ENCODE assay signal across 12 cellular contexts in genomic region chr12:109797905-109798669, GRCh38. TPM values are rescaled to one million over a fixed set of nuclear protein-coding genes. Genes with fewer than 3 reads are reported as not detected.
A peak's percentile ranks its signal among the peaks of the same experiment; 100 is the strongest.
DNase-seq lines count a peak whose midpoint lies in the region; ATAC-seq and TF ChIP-seq lines count a peak whose summit lies in the region.
"Had no signal": no experiment of that assay in that cellular context is flagged by ENCODE, and none has a peak within 500 bp of the region (broad histone marks: within the 10 kb centered on the region; RNA-seq: fewer than 3 reads in every experiment).

No MANE protein-coding gene starts in this region.

- DNase-seq in COR-L47 (lab: John Stamatoyannopoulos, UW) (peak; percentile 17), HEK293T (ENCODE audit: extremely low spot score) (peak; percentile 40), SK-MEL-5 (ENCODE audit: low read depth, low spot score) (peak; percentile 66), iPS-NIHi11 (ENCODE audit: low spot score) (peak; percentile 50), HCEC 1CT (no peak), left colon (no peak)
- no peak for DNase-seq in activated CD8-positive, alpha-beta memory T cell treated with anti-CD3 and anti-CD28 coated beads for 24 hours
- DNase-seq: activated T-cell treated with anti-CD3 and anti-CD28 coated beads, Interleukin-2, amount 50 U/mL, for 24 hours; heart left ventricle; naive B cell; tibial artery had no signal

- intact Hi-C loops in left colon (cut with DNase I, micrococcal nuclease), result no loop called here

- in situ Hi-C loops in SK-MEL-5 (cut with HindIII; ENCODE audit: low pct_unique_long_range_greater_than_20kb, low sequenced_read_pairs), result no loop called here

- POLR2A ChIA-PET in HEK293T (lab: Yijun Ruan, JAX), result no interaction called here

- ATAC-seq in HG03354 (IDR thresholded peaks at IDR 0.05; ENCODE audit: poor library complexity, severe bottlenecking, unreplicated experiment), result no peak
- no peak for ATAC-seq in left colon
- ATAC-seq: heart left ventricle had no signal

- CTCF ChIA-PET in HEK293T (lab: Yijun Ruan, JAX), result no interaction called here

TF ChIP-seq in HEK293T, 16 proteins besides CTCF, POLR2A, EP300 and RAD21:
- TF ChIP-seq PKNOX1 (IDR thresholded peaks at IDR 0.05), result no peak
- no peak for TF ChIP-seq BHLHE40 (IDR thresholded peaks at IDR 0.05; ENCODE audit: borderline replicate concordance)
- TF ChIP-seq ARNT (IDR thresholded peaks at IDR 0.05), result no peak
- no peak for TF ChIP-seq SP1 (IDR thresholded peaks at IDR 0.05)
- TF ChIP-seq TARDBP (IDR thresholded peaks at IDR 0.05), result no peak
- TF ChIP-seq SUZ12 (IDR thresholded peaks at IDR 0.05), result no peak
- no peak for TF ChIP-seq LEF1 (IDR thresholded peaks at IDR 0.05; ENCODE audit: borderline replicate concordance)
- TF ChIP-seq CTBP1 (IDR thresholded peaks at IDR 0.05; ENCODE audit: borderline replicate concordance), result no peak
- TF ChIP-seq FOXA1 (IDR thresholded peaks at IDR 0.05), result no peak
- no peak for TF ChIP-seq FOXM1 (IDR thresholded peaks at IDR 0.05; ENCODE audit: borderline replicate concordance)
- TF ChIP-seq ELF4 (IDR thresholded peaks at IDR 0.05), result no peak
- TF ChIP-seq ZNF384 (IDR thresholded peaks at IDR 0.05), result no peak
- TF ChIP-seq L3MBTL2 (conservative IDR thresholded peaks at IDR 0.05), result no peak
- no peak for TF ChIP-seq NFRKB (IDR thresholded peaks at IDR 0.05)
- no peak for TF ChIP-seq HDGF (IDR thresholded peaks at IDR 0.05; ENCODE audit: borderline replicate concordance)
- no peak for TF ChIP-seq FOXK2 (IDR thresholded peaks at IDR 0.05)
TF ChIP-seq in HEK293T: peak in this region for 0.

RNA-seq across cellular contexts. Expression of gene TRPV4, which starts 35.1 kb away (rescaled TPM):
- total RNA-seq in SK-MEL-5 (2014; rRNA removed; shearing (Covaris generic)), result 0.13 TPM in 2 replicates
- 0.55 and 0.61 TPM in 2 replicates for polyA plus RNA-seq in SK-MEL-5 (2015; cell fraction: cytosol; rRNA removed)
- polyA plus RNA-seq in SK-MEL-5 (2015; cell fraction: nucleus; rRNA removed), result 0.33 and 1.0 TPM in 2 replicates
- total RNA-seq in left colon, result under 1 TPM; 0.09 to 0.36 TPM

Comparison
In these comparisons a context has a peak if more than half of its experiments do, and no peak if none do; other contexts are left out.
1. DNase-seq: peak in COR-L47 (single experiment), HEK293T (single experiment), SK-MEL-5 (single experiment) and iPS-NIHi11 (single experiment); none in HCEC 1CT (single experiment), activated CD8-positive, alpha-beta memory T cell treated with anti-CD3 and anti-CD28 coated beads for 24 hours (single experiment) and left colon (0 of 2).